In the genomic region with DNA sequence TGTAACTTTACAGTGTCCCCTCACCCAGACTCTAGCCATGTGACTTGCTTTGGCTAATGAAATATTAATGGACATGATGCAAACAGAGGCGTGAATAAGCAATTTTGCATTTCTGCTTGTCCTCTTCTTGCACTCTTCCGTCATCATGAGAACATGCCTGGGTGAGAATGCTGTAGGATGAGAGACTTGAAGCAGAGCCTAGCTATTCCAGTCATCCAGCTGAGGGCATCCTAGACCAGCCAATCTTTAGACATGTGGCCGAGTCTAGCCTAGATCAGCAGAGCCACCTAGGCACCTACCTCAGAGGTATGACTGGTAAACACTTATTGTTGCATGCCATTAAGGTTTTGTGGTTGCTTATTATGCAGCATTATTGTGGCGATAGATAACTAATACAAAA, we compare ENCODE assay signal across 19 cellular contexts.
A peak's percentile ranks its signal among the peaks of the same experiment; 100 is the strongest.
DNase-seq lines count a peak whose midpoint lies in the region; ATAC-seq, FAIRE-seq and TF ChIP-seq lines count a peak whose summit lies in the region.
"Had no signal": no experiment of that assay in that cellular context is flagged by ENCODE, and none has a peak within 500 bp of the region (broad histone marks: within the 10 kb centered on the region; RNA-seq: fewer than 3 reads in every experiment).

No MANE protein-coding gene starts in this region.

- WGBS in H1 (ENCODE audit: extremely low coverage in 1 of 2, insufficient coverage in 1 of 2, insufficient read length in 1 of 2, insufficient replicate concordance in 2 of 2, low coverage in 1 of 2, low lambda C conversion rate in 2 of 2, missing lambda C conversion rate in 1 of 2), 2 experiments = 90% methylated on average over 4 of the region's 4 CpGs; no CpG with 5 or more reads in 1 of the 2 experiments
- no CpG with 5 or more reads among the region's 4 CpGs for WGBS in trophoblast cell (ENCODE audit: extremely low coverage, insufficient coverage, insufficient read length)

- no peak overlapping the region for H3K27ac ChIP-seq in H1 (ENCODE audit: low read depth, low read length)
- no peak overlapping the region for H3K27ac ChIP-seq in trophoblast cell (ENCODE audit: low read depth, low read length)
- H3K27ac ChIP-seq: ascending aorta, dorsolateral prefrontal cortex, transverse colon had no signal

- no peaks in the 10 kb centered on the region for H4K20me1 ChIP-seq in Loucy (ENCODE audit: insufficient read depth, low read length, poor library complexity, severe bottlenecking)
- H4K20me1 ChIP-seq in H1 (replicated peaks in 1 of 2; ENCODE audit: control insufficient read depth in 1 of 2, insufficient read depth in 2 of 2, low read length in 2 of 2) = no peaks in the 10 kb centered on the region

- H3K14ac ChIP-seq in H1 (ENCODE audit: insufficient read length) (no peak overlapping the region), trophoblast cell (ENCODE audit: low read length) (no peak overlapping the region)

- POLR2A ChIA-PET in H1 (lab: Charles Lee; ENCODE audit: partially characterized antibody) = no interaction called here

- H4K5ac ChIP-seq in H1 (ENCODE audit: insufficient read length, low read depth, low read length) = no peak overlapping the region

- CTCF ChIA-PET in H1 (lab: Charles Lee; ENCODE audit: partially characterized antibody) = interaction anchor here (1.0 to 1.1 kb wide), 2 partner anchors 49 to 131 kb away, joined by 3 read pairs; no protein-coding TSS in a partner anchor

- no peaks in the 10 kb centered on the region for H3K23me2 ChIP-seq in H1 (ENCODE audit: low read depth, low read length)

- H2BK15ac ChIP-seq in H1 (ENCODE audit: low read length) = no peak overlapping the region

- H4K91ac ChIP-seq in H1 (replicated peaks; ENCODE audit: insufficient read length, low read length) (no peak overlapping the region), trophoblast cell (ENCODE audit: low read depth, low read length) (no peak overlapping the region)

- no peak overlapping the region for H2AFZ ChIP-seq in Loucy (ENCODE audit: low read length)
- H2AFZ ChIP-seq in H1 (ENCODE audit: low read length) = no peak overlapping the region
- no peak overlapping the region for H2AFZ ChIP-seq in trophoblast cell (ENCODE audit: insufficient read depth, low read length, poor library complexity)

- no peaks in the 10 kb centered on the region for H3K9me2 ChIP-seq in Loucy (replicated peaks; ENCODE audit: low read depth, low read length)

- H2BK20ac ChIP-seq in H1 (ENCODE audit: low read length) = no peak overlapping the region

- TF ChIP-seq RAD21 in H1 (IDR thresholded peaks at IDR 0.05 in 1 of 2, conservative IDR thresholded peaks at IDR 0.05 in 1 of 2; ENCODE audit: low read depth in 2 of 2, low read length in 2 of 2) = peak; percentile 71

- no peaks in the 10 kb centered on the region for H3F3A ChIP-seq in Loucy (ENCODE audit: low read depth)

- H2BK5ac ChIP-seq in H1 (ENCODE audit: low read depth, low read length) (no peak overlapping the region), trophoblast cell (ENCODE audit: low read depth, low read length, poor library complexity) (no peak overlapping the region)

- no peak overlapping the region for H2BK12ac ChIP-seq in H1 (ENCODE audit: low read depth, low read length)
- no peak overlapping the region for H2BK12ac ChIP-seq in trophoblast cell (ENCODE audit: low read length)

- H3K4me3 ChIP-seq in Loucy (ENCODE audit: low read length, poor library complexity, severe bottlenecking) (no peak overlapping the region), H1 (ENCODE audit: extremely low read depth in 1 of 4, insufficient read depth in 2 of 4, low read depth in 3 of 4, low read length in 4 of 4) (no peak overlapping the region), trophoblast cell (ENCODE audit: low read depth, low read length) (no peak overlapping the region)
- H3K4me3 ChIP-seq: ascending aorta, dorsolateral prefrontal cortex, K562, transverse colon had no signal

- TF ChIP-seq EP300 in H1 (IDR thresholded peaks at IDR 0.05; ENCODE audit: borderline replicate concordance in 1 of 2, low read depth in 2 of 2, low read length in 2 of 2) = no peak

- no peak overlapping the region for H3K9ac ChIP-seq in Loucy (ENCODE audit: low read depth, low read length, poor library complexity, severe bottlenecking)
- no peak overlapping the region for H3K9ac ChIP-seq in H1 (replicated peaks in 1 of 4; ENCODE audit: extremely low read depth in 1 of 4, low read depth in 3 of 4, low read length in 3 of 4)
- no peak overlapping the region for H3K9ac ChIP-seq in trophoblast cell (ENCODE audit: low read length)

- DNase-seq in NCI-H82 (lab: John Stamatoyannopoulos, UW) (peak; percentile 33), NCI-H82 treated with DMSO at 0.1 percent for 48 hours (lab: John Stamatoyannopoulos, UW; ENCODE audit: unreplicated experiment) (no peak), H1 (ENCODE audit: low read depth in 1 of 2, low spot score in 2 of 2) (no peak), trophoblast cell (peak; percentile 11 to 33), retina (no peak), SKM-1 treated with dmso at 0.1 percent for 144 hours (lab: John Stamatoyannopoulos, UW; ENCODE audit: unreplicated experiment) (no peak)
- DNase-seq: activated CD4-positive, alpha-beta T cell treated with anti-CD3 and anti-CD28 coated beads, Interleukin-2, amount 50 U/mL, for 1 hour; DMS79; dorsolateral prefrontal cortex; foreskin melanocyte; NCI-H2029 treated with DMSO at 0.1 percent for 48 hours; T-helper 17 cell; transverse colon had no signal

- H4K12ac ChIP-seq in trophoblast cell (ENCODE audit: low read depth, low read length) = no peak overlapping the region

- FAIRE-seq in H1 (lab: Jason Lieb, UNC) = no peak
- FAIRE-seq: K562, keratinocyte had no signal

- H3K27me3 ChIP-seq in Loucy (ENCODE audit: insufficient read depth, low read length, poor library complexity, severe bottlenecking) (no peaks in the 10 kb centered on the region), H1 (replicated peaks in 1 of 4; ENCODE audit: control insufficient read depth in 3 of 4, extremely low read depth in 1 of 4, insufficient read depth in 3 of 4, low read length in 3 of 4) (no peaks in the 10 kb centered on the region), trophoblast cell (ENCODE audit: insufficient read depth, low read length) (no peaks in the 10 kb centered on the region)
- H3K27me3 ChIP-seq: ascending aorta, dorsolateral prefrontal cortex, transverse colon had no signal

- H3K79me1 ChIP-seq in H1 (ENCODE audit: low read depth, low read length) (no peaks in the 10 kb centered on the region), trophoblast cell (ENCODE audit: low read length) (no peaks in the 10 kb centered on the region)

- H3K4me2 ChIP-seq in Loucy (ENCODE audit: low read depth, low read length, poor library complexity, severe bottlenecking) (no peak overlapping the region), H1 (ENCODE audit: insufficient read depth in 1 of 2, low read depth in 2 of 2, low read length in 2 of 2) (no peak overlapping the region), trophoblast cell (ENCODE audit: low read length) (no peak overlapping the region)

- TF ChIP-seq CTCF in Loucy (conservative IDR thresholded peaks at IDR 0.05; ENCODE audit: low read length) (peak; percentile 43), H1 (IDR thresholded peaks at IDR 0.05; ENCODE audit: control extremely low read depth in 1 of 3, insufficient read depth in 1 of 3, low read depth in 1 of 3, low read length in 3 of 3) (peak; percentile 2 to 48 (median 43); a peak in 3 of 4 replicates)

- TF ChIP-seq POLR2A in H1 (IDR thresholded peaks at IDR 0.05; ENCODE audit: control extremely low read depth in 1 of 2, low read depth in 2 of 2, low read length in 2 of 2) = no peak

- H2BK120ac ChIP-seq in H1 (replicated peaks; ENCODE audit: low read depth, low read length) (no peak overlapping the region), trophoblast cell (ENCODE audit: insufficient read depth, low read length, poor library complexity) (no peak overlapping the region)

- ATAC-seq in HG03280 (IDR thresholded peaks at IDR 0.05; ENCODE audit: unreplicated experiment) = no peak
- ATAC-seq: K562, Panc1, T-helper 17 cell had no signal

- H3K79me2 ChIP-seq in Loucy (ENCODE audit: insufficient read depth, low read length) = no peaks in the 10 kb centered on the region
- no peaks in the 10 kb centered on the region for H3K79me2 ChIP-seq in H1 (ENCODE audit: control insufficient read depth in 1 of 2, insufficient read depth in 2 of 2, low read length in 2 of 2)
- H3K79me2 ChIP-seq in trophoblast cell (ENCODE audit: control insufficient read depth, insufficient read depth, low read length, poor library complexity) = no peaks in the 10 kb centered on the region

- H3K36me3 ChIP-seq in Loucy (ENCODE audit: insufficient read depth, low read length) = no peaks in the 10 kb centered on the region
- H3K36me3 ChIP-seq in H1 (ENCODE audit: control insufficient read depth in 2 of 4, insufficient read depth in 4 of 4, low read length in 3 of 4) = no peaks in the 10 kb centered on the region
- H3K36me3 ChIP-seq in trophoblast cell (ENCODE audit: control insufficient read depth in 1 of 2, insufficient read depth in 2 of 2, low read length in 2 of 2) = no peaks in the 10 kb centered on the region
- H3K36me3 ChIP-seq: ascending aorta, transverse colon had no signal

- no peak overlapping the region for H3K56ac ChIP-seq in H1 (replicated peaks; ENCODE audit: insufficient read length, low read depth, low read length)

- H3K18ac ChIP-seq in H1 (ENCODE audit: extremely low read depth, low read length) (no peak overlapping the region), trophoblast cell (ENCODE audit: low read length) (no peak overlapping the region)

- no peak overlapping the region for H4K8ac ChIP-seq in H1 (ENCODE audit: extremely low read depth, insufficient read depth, low read length)
- H4K8ac ChIP-seq in trophoblast cell (ENCODE audit: low read depth, low read length) = no peak overlapping the region

- H2AK5ac ChIP-seq in H1 (ENCODE audit: low read depth, low read length) (no peak overlapping the region), trophoblast cell (ENCODE audit: low read length) (no peak overlapping the region)

- H3K9me3 ChIP-seq in Loucy (ENCODE audit: insufficient read depth, low read depth, low read length) (no peaks in the 10 kb centered on the region), H1 (ENCODE audit: insufficient read depth in 2 of 2, low read depth in 1 of 2, low read length in 1 of 2) (no peaks in the 10 kb centered on the region), trophoblast cell (ENCODE audit: insufficient read depth, low read depth, low read length) (no peaks in the 10 kb centered on the region)
- H3K9me3 ChIP-seq: ascending aorta, transverse colon had no signal

- H3K4ac ChIP-seq in H1 (replicated peaks; ENCODE audit: insufficient read length, low read depth, low read length) (no peak overlapping the region), trophoblast cell (ENCODE audit: low read depth, low read length) (no peak overlapping the region)

- peaks cover 8% of the 10 kb centered on the region for H3K4me1 ChIP-seq in Loucy (ENCODE audit: insufficient read depth, low read length, poor library complexity, severe bottlenecking)
- H3K4me1 ChIP-seq in H1 (replicated peaks in 1 of 4; ENCODE audit: control insufficient read depth in 3 of 4, insufficient read depth in 4 of 4, low read length in 3 of 4) = no peaks in the 10 kb centered on the region
- no peaks in the 10 kb centered on the region for H3K4me1 ChIP-seq in trophoblast cell (ENCODE audit: control insufficient read depth in 1 of 2, insufficient read depth in 2 of 2, low read length in 2 of 2)
- H3K4me1 ChIP-seq: ascending aorta, transverse colon had no signal

- H3K23ac ChIP-seq in H1 (ENCODE audit: insufficient read length) (no peak overlapping the region), trophoblast cell (ENCODE audit: low read length) (no peak overlapping the region)

Comparison
In these comparisons a context has a peak if more than half of its experiments do, and no peak if none do; other contexts are left out.
1. DNase-seq: peak in NCI-H82 (single experiment) and trophoblast cell (2 of 2); none in NCI-H82 treated with DMSO at 0.1 percent for 48 hours (single experiment), H1 (0 of 2), retina (single experiment) and SKM-1 treated with dmso at 0.1 percent for 144 hours (single experiment).